ENCODE assay signal across 1 cellular context in genomic region chr2:101205521-101205998, GRCh38.
TF ChIP-seq lines count a peak whose summit lies in the region.

No MANE protein-coding gene starts in this region.

TF ChIP-seq in HepG2, 621 proteins besides CTCF, POLR2A, EP300 and RAD21 (continued from another document and continues in another):
- TF ChIP-seq ZNF280D (CRISPR knock-in tag; IDR thresholded peaks at IDR 0.05), result no peak
- TF ChIP-seq PRMT3 (CRISPR knock-in tag; IDR thresholded peaks at IDR 0.05; ENCODE audit: borderline replicate concordance, low read depth), result no peak
- TF ChIP-seq, protein P1, sequence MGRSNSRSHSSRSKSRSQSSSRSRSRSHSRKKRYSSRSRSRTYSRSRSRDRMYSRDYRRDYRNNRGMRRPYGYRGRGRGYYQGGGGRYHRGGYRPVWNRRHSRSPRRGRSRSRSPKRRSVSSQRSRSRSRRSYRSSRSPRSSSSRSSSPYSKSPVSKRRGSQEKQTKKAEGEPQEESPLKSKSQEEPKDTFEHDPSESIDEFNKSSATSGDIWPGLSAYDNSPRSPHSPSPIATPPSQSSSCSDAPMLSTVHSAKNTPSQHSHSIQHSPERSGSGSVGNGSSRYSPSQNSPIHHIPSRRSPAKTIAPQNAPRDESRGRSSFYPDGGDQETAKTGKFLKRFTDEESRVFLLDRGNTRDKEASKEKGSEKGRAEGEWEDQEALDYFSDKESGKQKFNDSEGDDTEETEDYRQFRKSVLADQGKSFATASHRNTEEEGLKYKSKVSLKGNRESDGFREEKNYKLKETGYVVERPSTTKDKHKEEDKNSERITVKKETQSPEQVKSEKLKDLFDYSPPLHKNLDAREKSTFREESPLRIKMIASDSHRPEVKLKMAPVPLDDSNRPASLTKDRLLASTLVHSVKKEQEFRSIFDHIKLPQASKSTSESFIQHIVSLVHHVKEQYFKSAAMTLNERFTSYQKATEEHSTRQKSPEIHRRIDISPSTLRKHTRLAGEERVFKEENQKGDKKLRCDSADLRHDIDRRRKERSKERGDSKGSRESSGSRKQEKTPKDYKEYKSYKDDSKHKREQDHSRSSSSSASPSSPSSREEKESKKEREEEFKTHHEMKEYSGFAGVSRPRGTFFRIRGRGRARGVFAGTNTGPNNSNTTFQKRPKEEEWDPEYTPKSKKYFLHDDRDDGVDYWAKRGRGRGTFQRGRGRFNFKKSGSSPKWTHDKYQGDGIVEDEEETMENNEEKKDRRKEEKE (IDR thresholded peaks at IDR 0.05), result no peak
- TF ChIP-seq NCOA2 (CRISPR knock-in tag; IDR thresholded peaks at IDR 0.05), result no peak
- TF ChIP-seq, protein P2, sequence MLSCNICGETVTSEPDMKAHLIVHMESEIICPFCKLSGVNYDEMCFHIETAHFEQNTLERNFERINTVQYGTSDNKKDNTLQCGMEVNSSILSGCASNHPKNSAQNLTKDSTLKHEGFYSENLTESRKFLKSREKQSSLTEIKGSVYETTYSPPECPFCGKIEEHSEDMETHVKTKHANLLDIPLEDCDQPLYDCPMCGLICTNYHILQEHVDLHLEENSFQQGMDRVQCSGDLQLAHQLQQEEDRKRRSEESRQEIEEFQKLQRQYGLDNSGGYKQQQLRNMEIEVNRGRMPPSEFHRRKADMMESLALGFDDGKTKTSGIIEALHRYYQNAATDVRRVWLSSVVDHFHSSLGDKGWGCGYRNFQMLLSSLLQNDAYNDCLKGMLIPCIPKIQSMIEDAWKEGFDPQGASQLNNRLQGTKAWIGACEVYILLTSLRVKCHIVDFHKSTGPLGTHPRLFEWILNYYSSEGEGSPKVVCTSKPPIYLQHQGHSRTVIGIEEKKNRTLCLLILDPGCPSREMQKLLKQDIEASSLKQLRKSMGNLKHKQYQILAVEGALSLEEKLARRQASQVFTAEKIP (CRISPR knock-in tag; IDR thresholded peaks at IDR 0.05; ENCODE audit: borderline replicate concordance), result no peak
- peak; percentile 72 to 90; a peak in 2 of 4 replicates for TF ChIP-seq HMGXB4 (CRISPR knock-in tag; IDR thresholded peaks at IDR 0.05; ENCODE audit: borderline replicate concordance in 1 of 2, low read depth in 1 of 2)
- peak; percentile 75; the same call in 1 of the 2 replicates for TF ChIP-seq ZNF205 (CRISPR knock-in tag; IDR thresholded peaks at IDR 0.05)
- TF ChIP-seq SPEN (CRISPR knock-in tag; IDR thresholded peaks at IDR 0.05; ENCODE audit: low read depth), result 0 out of 2 replicates have a peak, but pooled peaks have one; percentile 24
- TF ChIP-seq CREB3 (CRISPR knock-in tag; IDR thresholded peaks at IDR 0.05), result no peak
- no peak for TF ChIP-seq MXI1 (IDR thresholded peaks at IDR 0.05; ENCODE audit: borderline replicate concordance, low read depth, low read length)
- no peak for TF ChIP-seq RNF219 (CRISPR knock-in tag; IDR thresholded peaks at IDR 0.05)
- no peak for TF ChIP-seq HOXA7 (CRISPR knock-in tag; IDR thresholded peaks at IDR 0.05)
- TF ChIP-seq NR2F2 (IDR thresholded peaks at IDR 0.05; ENCODE audit: borderline replicate concordance, low read depth), result no peak
- TF ChIP-seq, protein P3, sequence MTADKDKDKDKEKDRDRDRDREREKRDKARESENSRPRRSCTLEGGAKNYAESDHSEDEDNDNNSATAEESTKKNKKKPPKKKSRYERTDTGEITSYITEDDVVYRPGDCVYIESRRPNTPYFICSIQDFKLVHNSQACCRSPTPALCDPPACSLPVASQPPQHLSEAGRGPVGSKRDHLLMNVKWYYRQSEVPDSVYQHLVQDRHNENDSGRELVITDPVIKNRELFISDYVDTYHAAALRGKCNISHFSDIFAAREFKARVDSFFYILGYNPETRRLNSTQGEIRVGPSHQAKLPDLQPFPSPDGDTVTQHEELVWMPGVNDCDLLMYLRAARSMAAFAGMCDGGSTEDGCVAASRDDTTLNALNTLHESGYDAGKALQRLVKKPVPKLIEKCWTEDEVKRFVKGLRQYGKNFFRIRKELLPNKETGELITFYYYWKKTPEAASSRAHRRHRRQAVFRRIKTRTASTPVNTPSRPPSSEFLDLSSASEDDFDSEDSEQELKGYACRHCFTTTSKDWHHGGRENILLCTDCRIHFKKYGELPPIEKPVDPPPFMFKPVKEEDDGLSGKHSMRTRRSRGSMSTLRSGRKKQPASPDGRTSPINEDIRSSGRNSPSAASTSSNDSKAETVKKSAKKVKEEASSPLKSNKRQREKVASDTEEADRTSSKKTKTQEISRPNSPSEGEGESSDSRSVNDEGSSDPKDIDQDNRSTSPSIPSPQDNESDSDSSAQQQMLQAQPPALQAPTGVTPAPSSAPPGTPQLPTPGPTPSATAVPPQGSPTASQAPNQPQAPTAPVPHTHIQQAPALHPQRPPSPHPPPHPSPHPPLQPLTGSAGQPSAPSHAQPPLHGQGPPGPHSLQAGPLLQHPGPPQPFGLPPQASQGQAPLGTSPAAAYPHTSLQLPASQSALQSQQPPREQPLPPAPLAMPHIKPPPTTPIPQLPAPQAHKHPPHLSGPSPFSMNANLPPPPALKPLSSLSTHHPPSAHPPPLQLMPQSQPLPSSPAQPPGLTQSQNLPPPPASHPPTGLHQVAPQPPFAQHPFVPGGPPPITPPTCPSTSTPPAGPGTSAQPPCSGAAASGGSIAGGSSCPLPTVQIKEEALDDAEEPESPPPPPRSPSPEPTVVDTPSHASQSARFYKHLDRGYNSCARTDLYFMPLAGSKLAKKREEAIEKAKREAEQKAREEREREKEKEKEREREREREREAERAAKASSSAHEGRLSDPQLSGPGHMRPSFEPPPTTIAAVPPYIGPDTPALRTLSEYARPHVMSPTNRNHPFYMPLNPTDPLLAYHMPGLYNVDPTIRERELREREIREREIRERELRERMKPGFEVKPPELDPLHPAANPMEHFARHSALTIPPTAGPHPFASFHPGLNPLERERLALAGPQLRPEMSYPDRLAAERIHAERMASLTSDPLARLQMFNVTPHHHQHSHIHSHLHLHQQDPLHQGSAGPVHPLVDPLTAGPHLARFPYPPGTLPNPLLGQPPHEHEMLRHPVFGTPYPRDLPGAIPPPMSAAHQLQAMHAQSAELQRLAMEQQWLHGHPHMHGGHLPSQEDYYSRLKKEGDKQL (CRISPR knock-in tag; IDR thresholded peaks at IDR 0.05; ENCODE audit: low read depth), result no peak
- no peak for TF ChIP-seq HMG20B (CRISPR knock-in tag; conservative IDR thresholded peaks at IDR 0.05)
- no peak for TF ChIP-seq HOXA9 (CRISPR knock-in tag; IDR thresholded peaks at IDR 0.05; ENCODE audit: borderline replicate concordance)
- TF ChIP-seq YEATS2 (CRISPR knock-in tag; IDR thresholded peaks at IDR 0.05; ENCODE audit: borderline replicate concordance), result peak; percentile 40; the same call in 1 of the 2 replicates
- TF ChIP-seq, protein P4, sequence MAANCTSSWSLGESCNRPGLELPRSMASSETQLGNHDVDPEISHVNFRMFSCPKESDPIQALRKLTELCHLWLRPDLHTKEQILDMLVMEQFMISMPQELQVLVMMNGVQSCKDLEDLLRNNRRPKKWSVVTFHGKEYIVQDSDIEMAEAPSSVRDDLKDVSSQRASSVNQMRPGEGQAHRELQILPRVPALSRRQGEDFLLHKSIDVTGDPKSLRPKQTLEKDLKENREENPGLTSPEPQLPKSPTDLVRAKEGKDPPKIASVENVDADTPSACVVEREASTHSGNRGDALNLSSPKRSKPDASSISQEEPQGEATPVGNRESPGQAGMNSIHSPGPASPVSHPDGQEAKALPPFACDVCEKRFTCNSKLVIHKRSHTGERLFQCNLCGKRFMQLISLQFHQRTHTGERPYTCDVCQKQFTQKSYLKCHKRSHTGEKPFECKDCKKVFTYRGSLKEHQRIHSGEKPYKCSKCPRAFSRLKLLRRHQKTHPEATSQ (CRISPR knock-in tag; IDR thresholded peaks at IDR 0.05; ENCODE audit: borderline replicate concordance), result no peak
- TF ChIP-seq ZNF589 (CRISPR knock-in tag; conservative IDR thresholded peaks at IDR 0.05), result no peak
- peak; percentile 20; the same call in 1 of the 2 replicates for TF ChIP-seq HOXA3 (CRISPR knock-in tag; IDR thresholded peaks at IDR 0.05)
- TF ChIP-seq ZNF136 (CRISPR knock-in tag; IDR thresholded peaks at IDR 0.05; ENCODE audit: low read depth), result no peak; the same call in 1 of the 2 replicates
- no peak for TF ChIP-seq ZNF180 (CRISPR knock-in tag; IDR thresholded peaks at IDR 0.05; ENCODE audit: borderline replicate concordance, low read depth)
- 0 out of 2 replicates have a peak, but pooled peaks have one; percentile 43 for TF ChIP-seq PRDM15 (CRISPR knock-in tag; IDR thresholded peaks at IDR 0.05)
- no peak for TF ChIP-seq RXRA (CRISPR knock-in tag; IDR thresholded peaks at IDR 0.05)
- 0 out of 4 replicates have a peak, but pooled peaks of 1 of the 2 experiments have one; percentile 37 for TF ChIP-seq ATF4 (CRISPR knock-in tag; IDR thresholded peaks at IDR 0.05)
- 0 out of 2 replicates have a peak, but pooled peaks have one; percentile 44 for TF ChIP-seq ZMYM4 (CRISPR knock-in tag; IDR thresholded peaks at IDR 0.05)
